In the genomic region with DNA sequence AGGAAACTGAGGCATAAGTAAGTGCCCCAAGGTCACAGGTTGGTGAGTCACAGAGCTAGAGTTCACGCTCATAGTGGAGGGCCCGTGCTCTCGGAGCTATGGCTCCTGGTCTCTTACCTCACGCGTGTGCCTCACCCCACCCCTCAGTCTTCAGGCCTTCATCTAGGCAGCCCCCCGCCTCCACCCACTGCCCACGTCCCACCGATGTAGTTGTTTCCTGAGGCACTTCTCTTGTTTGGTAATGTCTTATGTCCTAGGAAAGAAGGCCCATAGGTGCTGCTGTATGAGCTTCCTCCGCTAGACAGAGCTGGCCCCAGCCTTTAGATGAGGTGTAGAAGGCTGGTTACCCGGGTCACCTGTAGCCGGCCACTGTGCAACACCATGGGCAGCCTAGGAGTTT, we compare ENCODE assay signal across 1 cellular context.
TF ChIP-seq lines count a peak whose summit lies in the region.

No MANE protein-coding gene starts in this region.

TF ChIP-seq in WTC11, 78 proteins besides CTCF, POLR2A, EP300 and RAD21 (continued from another document):
- TF ChIP-seq, protein P1, sequence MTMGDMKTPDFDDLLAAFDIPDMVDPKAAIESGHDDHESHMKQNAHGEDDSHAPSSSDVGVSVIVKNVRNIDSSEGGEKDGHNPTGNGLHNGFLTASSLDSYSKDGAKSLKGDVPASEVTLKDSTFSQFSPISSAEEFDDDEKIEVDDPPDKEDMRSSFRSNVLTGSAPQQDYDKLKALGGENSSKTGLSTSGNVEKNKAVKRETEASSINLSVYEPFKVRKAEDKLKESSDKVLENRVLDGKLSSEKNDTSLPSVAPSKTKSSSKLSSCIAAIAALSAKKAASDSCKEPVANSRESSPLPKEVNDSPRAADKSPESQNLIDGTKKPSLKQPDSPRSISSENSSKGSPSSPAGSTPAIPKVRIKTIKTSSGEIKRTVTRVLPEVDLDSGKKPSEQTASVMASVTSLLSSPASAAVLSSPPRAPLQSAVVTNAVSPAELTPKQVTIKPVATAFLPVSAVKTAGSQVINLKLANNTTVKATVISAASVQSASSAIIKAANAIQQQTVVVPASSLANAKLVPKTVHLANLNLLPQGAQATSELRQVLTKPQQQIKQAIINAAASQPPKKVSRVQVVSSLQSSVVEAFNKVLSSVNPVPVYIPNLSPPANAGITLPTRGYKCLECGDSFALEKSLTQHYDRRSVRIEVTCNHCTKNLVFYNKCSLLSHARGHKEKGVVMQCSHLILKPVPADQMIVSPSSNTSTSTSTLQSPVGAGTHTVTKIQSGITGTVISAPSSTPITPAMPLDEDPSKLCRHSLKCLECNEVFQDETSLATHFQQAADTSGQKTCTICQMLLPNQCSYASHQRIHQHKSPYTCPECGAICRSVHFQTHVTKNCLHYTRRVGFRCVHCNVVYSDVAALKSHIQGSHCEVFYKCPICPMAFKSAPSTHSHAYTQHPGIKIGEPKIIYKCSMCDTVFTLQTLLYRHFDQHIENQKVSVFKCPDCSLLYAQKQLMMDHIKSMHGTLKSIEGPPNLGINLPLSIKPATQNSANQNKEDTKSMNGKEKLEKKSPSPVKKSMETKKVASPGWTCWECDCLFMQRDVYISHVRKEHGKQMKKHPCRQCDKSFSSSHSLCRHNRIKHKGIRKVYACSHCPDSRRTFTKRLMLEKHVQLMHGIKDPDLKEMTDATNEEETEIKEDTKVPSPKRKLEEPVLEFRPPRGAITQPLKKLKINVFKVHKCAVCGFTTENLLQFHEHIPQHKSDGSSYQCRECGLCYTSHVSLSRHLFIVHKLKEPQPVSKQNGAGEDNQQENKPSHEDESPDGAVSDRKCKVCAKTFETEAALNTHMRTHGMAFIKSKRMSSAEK (CRISPR knock-in tag; IDR thresholded peaks at IDR 0.05; ENCODE audit: borderline replicate concordance), result no peak
- no peak for TF ChIP-seq ELF4 (CRISPR knock-in tag; IDR thresholded peaks at IDR 0.05; ENCODE audit: low read depth)
- TF ChIP-seq FOXP1 (CRISPR knock-in tag; IDR thresholded peaks at IDR 0.05; ENCODE audit: borderline replicate concordance), result no peak
- TF ChIP-seq JAZF1 (CRISPR knock-in tag; IDR thresholded peaks at IDR 0.05), result no peak
- no peak for TF ChIP-seq SMAD4 (CRISPR knock-in tag; IDR thresholded peaks at IDR 0.05)
- TF ChIP-seq GRHL2 (CRISPR knock-in tag; IDR thresholded peaks at IDR 0.05; ENCODE audit: insufficient replicate concordance, severe bottlenecking), result no peak
